Comparison of ENCODE assay signal across 14 cellular contexts in genomic region chrX:123206222-123206621, GRCh38. TPM values are rescaled to one million over a fixed set of nuclear protein-coding genes. Genes with fewer than 3 reads are reported as not detected.
A peak's percentile ranks its signal among the peaks of the same experiment; 100 is the strongest.
DNase-seq lines count a peak whose midpoint lies in the region; ATAC-seq and TF ChIP-seq lines count a peak whose summit lies in the region.
"Had no signal": no experiment of that assay in that cellular context is flagged by ENCODE, and none has a peak within 500 bp of the region (broad histone marks: within the 10 kb centered on the region; RNA-seq: fewer than 3 reads in every experiment).

No MANE protein-coding gene starts in this region.

- H3K9me3 Mint-ChIP-seq in glutamatergic neuron (ENCODE audit: unreplicated experiment): no peaks in the 10 kb centered on the region

- DNase-seq in Ammon's horn (ENCODE audit: low spot score) (peak; percentile 16), NCI-H1694 treated with DMSO at 0.1 percent for 48 hours (lab: John Stamatoyannopoulos, UW) (peak; percentile 76), glutamatergic neuron (peak; percentile 12), superior temporal gyrus (ENCODE audit: extremely low spot score) (peak; percentile 29), RPMI8226 (no peak)
- DNase-seq: BE2C; C1 segment of cervical spinal cord; Caco-2; CD4-positive, CD25-positive, alpha-beta regulatory T cell; CD8-positive, alpha-beta memory T cell; GM23248; IMR-90 had no signal

- no peak for ATAC-seq in HG03432 (IDR thresholded peaks at IDR 0.05; ENCODE audit: unreplicated experiment)

- no peaks in the 10 kb centered on the region for H3K36me3 Mint-ChIP-seq in glutamatergic neuron (ENCODE audit: unreplicated experiment)
- H3K36me3 Mint-ChIP-seq: CD4-positive, CD25-positive, alpha-beta regulatory T cell; CD8-positive, alpha-beta memory T cell had no signal

- peaks cover 3% of the 10 kb centered on the region for H3K4me1 Mint-ChIP-seq in glutamatergic neuron (ENCODE audit: low read depth, unreplicated experiment)
- H3K4me1 Mint-ChIP-seq: CD4-positive, CD25-positive, alpha-beta regulatory T cell; CD8-positive, alpha-beta memory T cell had no signal

- TF ChIP-seq CTCF in glutamatergic neuron (IDR thresholded peaks at IDR 0.05; ENCODE audit: partially characterized antibody, unreplicated experiment): no peak

- H3K27ac Mint-ChIP-seq in glutamatergic neuron (ENCODE audit: unreplicated experiment): no peak overlapping the region
- H3K27ac Mint-ChIP-seq: CD4-positive, CD25-positive, alpha-beta regulatory T cell; CD8-positive, alpha-beta memory T cell had no signal

- H3K27me3 Mint-ChIP-seq in glutamatergic neuron (ENCODE audit: unreplicated experiment): no peaks in the 10 kb centered on the region
- H3K27me3 Mint-ChIP-seq: CD4-positive, CD25-positive, alpha-beta regulatory T cell had no signal

- H3K4me3 Mint-ChIP-seq in glutamatergic neuron (ENCODE audit: unreplicated experiment): peak overlapping the region; percentile 34
- H3K4me3 Mint-ChIP-seq: CD4-positive, CD25-positive, alpha-beta regulatory T cell had no signal

RNA-seq across cellular contexts. Expression of gene GRIA3, which starts 22.1 kb away (rescaled TPM):
- total RNA-seq in glutamatergic neuron (ENCODE audit: unreplicated experiment): 9.7 TPM
- total RNA-seq: A172; Caco-2; CD4-positive, CD25-positive, alpha-beta regulatory T cell; IMR-90 had no signal
